12 cellular contexts compared by ENCODE assay signal in the genomic region with DNA sequence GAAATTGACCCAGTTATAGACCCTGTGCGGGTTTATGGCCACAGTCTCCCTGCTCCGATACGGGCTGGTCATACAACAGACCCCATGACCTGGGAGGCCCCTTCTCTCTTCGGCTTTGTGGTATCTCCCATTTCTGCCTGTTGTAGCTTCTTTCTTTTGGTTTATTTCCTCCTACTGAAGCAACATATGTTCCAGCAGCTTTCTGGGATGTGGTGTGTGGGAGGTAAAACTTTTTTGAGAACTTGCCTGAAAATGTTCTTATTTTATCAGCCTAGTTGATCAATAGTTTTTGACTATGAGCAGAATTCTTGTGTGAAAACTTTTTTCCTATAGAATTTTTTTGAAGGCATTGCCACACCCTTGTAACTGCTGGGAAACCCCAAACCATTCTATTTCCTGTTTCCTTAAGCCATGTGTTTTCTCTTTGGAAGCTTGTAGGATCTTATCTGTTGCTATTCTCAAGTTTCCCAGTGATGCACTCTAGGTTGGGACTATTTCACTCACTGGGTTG. TPM values are rescaled to one million over a fixed set of nuclear protein-coding genes. Genes with fewer than 3 reads are reported as not detected.
A peak's percentile ranks its signal among the peaks of the same experiment; 100 is the strongest.
DNase-seq lines count a peak whose midpoint lies in the region; ATAC-seq, FAIRE-seq and TF ChIP-seq lines count a peak whose summit lies in the region.
"Had no signal": no experiment of that assay in that cellular context is flagged by ENCODE, and none has a peak within 500 bp of the region (broad histone marks: within the 10 kb centered on the region; RNA-seq: fewer than 3 reads in every experiment).

No MANE protein-coding gene starts in this region.

- H3K4me3 ChIP-seq in MM.1S (ENCODE audit: low read length), result no peak overlapping the region
- no peak overlapping the region for H3K4me3 ChIP-seq in bronchial epithelial cell (ENCODE audit: low read depth, low read length)
- no peak overlapping the region for H3K4me3 ChIP-seq in mesodermal cell (ENCODE audit: extremely low read depth, insufficient read depth, low read length, poor library complexity, severe bottlenecking)

- no peak overlapping the region for H3K4me2 ChIP-seq in MM.1S (ENCODE audit: low read depth, low read length)

- CTCF ChIA-PET in activated CD4-positive, alpha-beta T cell treated with anti-CD3 and anti-CD28 coated beads for 36 hours (lab: Charles Lee), result interaction anchor here (0.6 to 1.4 kb wide), 2 partner anchors 19 to 365 kb away, joined by 3 read pairs; no protein-coding TSS in a partner anchor

- POLR2A ChIA-PET in activated CD4-positive, alpha-beta T cell treated with anti-CD3 and anti-CD28 coated beads for 36 hours (lab: Charles Lee), result no interaction called here

- 92 to 98% methylated on average over 4 of the region's 4 CpGs for WGBS in mesodermal cell (ENCODE audit: insufficient coverage in 2 of 2), 2 experiments

- no peaks in the 10 kb centered on the region for H3F3A ChIP-seq in MM.1S (ENCODE audit: insufficient read depth, low read length)

- DNase-seq in CD14-positive monocyte (ENCODE audit: low spot score) (no peak), MM.1S (no peak), bronchial epithelial cell (ENCODE audit: low read depth) (peak; percentile 55), SHP77 treated with DMSO at 0.1 percent for 48 hours (lab: John Stamatoyannopoulos, UW) (no peak)
- DNase-seq in activated CD4-positive, alpha-beta T cell treated with anti-CD3 and anti-CD28 coated beads for 36 hours, result no peak
- DNase-seq: C1 segment of cervical spinal cord; effector memory CD8-positive, alpha-beta T cell; stimulated activated naive CD8-positive, alpha-beta T cell treated with anti-CD3 and anti-CD28 coated beads, Interleukin-15, amount 100 ng/mL, for 72 hours had no signal

- H3K9me3 ChIP-seq in MM.1S (replicated peaks; ENCODE audit: insufficient read depth, low read length), result no peaks in the 10 kb centered on the region
- no peaks in the 10 kb centered on the region for H3K9me3 ChIP-seq in mesodermal cell (ENCODE audit: control insufficient read depth, low read length)

- H4K20me1 ChIP-seq in MM.1S (ENCODE audit: insufficient read depth, low read length), result no peaks in the 10 kb centered on the region

- H3K4me1 ChIP-seq in MM.1S (ENCODE audit: low read length), result no peaks in the 10 kb centered on the region
- H3K4me1 ChIP-seq in mesodermal cell (ENCODE audit: control insufficient read depth, insufficient read depth, low read length, poor library complexity, severe bottlenecking), result peaks cover 6% of the 10 kb centered on the region

- peaks cover 0 to 1% (median 0%) of the 10 kb centered on the region in 3 donors for H3K27me3 Mint-ChIP-seq in CD14-positive monocyte (ENCODE audit: low read depth in 3 of 3)
- no peaks in the 10 kb centered on the region for H3K27me3 Mint-ChIP-seq in activated CD4-positive, alpha-beta T cell treated with anti-CD3 and anti-CD28 coated beads for 36 hours
- H3K27me3 Mint-ChIP-seq: effector memory CD8-positive, alpha-beta T cell; stimulated activated naive CD8-positive, alpha-beta T cell treated with anti-CD3 and anti-CD28 coated beads, Interleukin-15, amount 100 ng/mL, for 72 hours had no signal

- H3K4me1 Mint-ChIP-seq in CD14-positive monocyte, result peaks cover 15% of the 10 kb centered on the region
- peaks cover 5% of the 10 kb centered on the region for H3K4me1 Mint-ChIP-seq in activated CD4-positive, alpha-beta T cell treated with anti-CD3 and anti-CD28 coated beads for 36 hours

- H3K79me2 ChIP-seq in MM.1S (ENCODE audit: low read length), result no peaks in the 10 kb centered on the region

- no peak for FAIRE-seq in bronchial epithelial cell (lab: Jason Lieb, UNC)

- H3K36me3 ChIP-seq in MM.1S (replicated peaks; ENCODE audit: insufficient read depth, low read length) (no peaks in the 10 kb centered on the region), bronchial epithelial cell (ENCODE audit: control insufficient read depth, insufficient read depth, low read length) (no peaks in the 10 kb centered on the region), mesodermal cell (ENCODE audit: control insufficient read depth, insufficient read depth, low read length) (no peaks in the 10 kb centered on the region)

- 0 out of 2 replicates have a peak overlapping the region, but pooled peaks have one; percentile 9 for H2AFZ ChIP-seq in MM.1S (ENCODE audit: low read length)

- H3K27ac ChIP-seq in MM.1S (ENCODE audit: low read length) (no peak overlapping the region), mesodermal cell (ENCODE audit: low read depth, low read length, severe bottlenecking) (peak overlapping the region; percentile 67)

- intact Hi-C loops in CD14-positive monocyte (cut with micrococcal nuclease), result no loop called here
- intact Hi-C loops in activated CD4-positive, alpha-beta T cell treated with anti-CD3 and anti-CD28 coated beads for 36 hours (cut with DNase I, micrococcal nuclease), result no loop called here

- no peaks in the 10 kb centered on the region for H3K27me3 ChIP-seq in MM.1S (replicated peaks; ENCODE audit: insufficient read depth, low read length)
- no peaks in the 10 kb centered on the region for H3K27me3 ChIP-seq in bronchial epithelial cell (ENCODE audit: control insufficient read depth, insufficient read depth, low read length)

- no peak for ATAC-seq in activated CD4-positive, alpha-beta T cell treated with anti-CD3 and anti-CD28 coated beads for 36 hours
- no peak for ATAC-seq in GM18873 (IDR thresholded peaks at IDR 0.05; ENCODE audit: low FRiP score, unreplicated experiment)
- no peak for ATAC-seq in GM18909 (IDR thresholded peaks at IDR 0.05; ENCODE audit: poor library complexity, unreplicated experiment)
- ATAC-seq: effector memory CD8-positive, alpha-beta T cell; left lobe of liver; stimulated activated naive CD8-positive, alpha-beta T cell treated with anti-CD3 and anti-CD28 coated beads, Interleukin-15, amount 100 ng/mL, for 72 hours had no signal

- H3K9me3 Mint-ChIP-seq in CD14-positive monocyte, result peaks cover 0 to 4% (median 0%) of the 10 kb centered on the region in 7 donors
- H3K9me3 Mint-ChIP-seq in activated CD4-positive, alpha-beta T cell treated with anti-CD3 and anti-CD28 coated beads for 36 hours (ENCODE audit: low read depth), result no peaks in the 10 kb centered on the region
- H3K9me3 Mint-ChIP-seq: effector memory CD8-positive, alpha-beta T cell; stimulated activated naive CD8-positive, alpha-beta T cell treated with anti-CD3 and anti-CD28 coated beads, Interleukin-15, amount 100 ng/mL, for 72 hours had no signal

- no peak overlapping the region for H3K4me3 Mint-ChIP-seq in CD14-positive monocyte
- H3K4me3 Mint-ChIP-seq in activated CD4-positive, alpha-beta T cell treated with anti-CD3 and anti-CD28 coated beads for 36 hours, result no peak overlapping the region
- H3K4me3 Mint-ChIP-seq: effector memory CD8-positive, alpha-beta T cell; stimulated activated naive CD8-positive, alpha-beta T cell treated with anti-CD3 and anti-CD28 coated beads, Interleukin-15, amount 100 ng/mL, for 72 hours had no signal

- no peak overlapping the region for H3K9ac ChIP-seq in MM.1S (ENCODE audit: low read length)

- H3K27ac Mint-ChIP-seq in CD14-positive monocyte, result peak overlapping the region in 6 of 7 donors; percentile 0 to 74 (median 38)
- no peak overlapping the region for H3K27ac Mint-ChIP-seq in activated CD4-positive, alpha-beta T cell treated with anti-CD3 and anti-CD28 coated beads for 36 hours
- H3K27ac Mint-ChIP-seq: effector memory CD8-positive, alpha-beta T cell; stimulated activated naive CD8-positive, alpha-beta T cell treated with anti-CD3 and anti-CD28 coated beads, Interleukin-15, amount 100 ng/mL, for 72 hours had no signal

- no peaks in the 10 kb centered on the region for H3K36me3 Mint-ChIP-seq in CD14-positive monocyte
- no peaks in the 10 kb centered on the region for H3K36me3 Mint-ChIP-seq in activated CD4-positive, alpha-beta T cell treated with anti-CD3 and anti-CD28 coated beads for 36 hours (ENCODE audit: low read depth)

- no peaks in the 10 kb centered on the region for H3K9me2 ChIP-seq in MM.1S (replicated peaks; ENCODE audit: insufficient read depth, low read length)

- TF ChIP-seq CTCF in CD14-positive monocyte (IDR thresholded peaks at IDR 0.05), result no peak
- no peak for TF ChIP-seq CTCF in MM.1S (IDR thresholded peaks at IDR 0.05; ENCODE audit: low read length)
- TF ChIP-seq CTCF in bronchial epithelial cell (IDR thresholded peaks at IDR 0.05; ENCODE audit: insufficient read depth, low read length, severe bottlenecking), result no peak

RNA-seq across cellular contexts. Expression of a gene that starts 6.6 kb away (rescaled TPM):
- 100 to 1,000 TPM; 629 to 652 TPM for polyA plus RNA-seq in CD14-positive monocyte
- total RNA-seq in bronchial epithelial cell, result 81.5 and 108 TPM in 2 replicates
- polyA plus RNA-seq in mesodermal cell (2013, experiment 1 of 2), result 293 TPM
- 284 TPM for polyA plus RNA-seq in mesodermal cell (2013, experiment 2 of 2)
- 100 to 1,000 TPM; 173 to 208 TPM for total RNA-seq in activated CD4-positive, alpha-beta T cell treated with anti-CD3 and anti-CD28 coated beads for 36 hours

RNA-seq across cellular contexts. Expression of a gene that starts 19.0 kb away (rescaled TPM):
- polyA plus RNA-seq in CD14-positive monocyte, result 1 to 10 TPM; 4.0 to 4.9 TPM
- 31.6 and 42.5 TPM in 2 replicates for total RNA-seq in bronchial epithelial cell
- polyA plus RNA-seq in mesodermal cell (2013, experiment 1 of 2), result 20.4 TPM
- polyA plus RNA-seq in mesodermal cell (2013, experiment 2 of 2), result 21.9 TPM
- total RNA-seq in activated CD4-positive, alpha-beta T cell treated with anti-CD3 and anti-CD28 coated beads for 36 hours, result 10 to 100 TPM; 10.1 to 25.4 TPM
